ENCODE assay signal across 25 cellular contexts in genomic region chr2:235550378-235550760, GRCh38. TPM values are rescaled to one million over a fixed set of nuclear protein-coding genes. Genes with fewer than 3 reads are reported as not detected.
A peak's percentile ranks its signal among the peaks of the same experiment; 100 is the strongest.
DNase-seq lines count a peak whose midpoint lies in the region; ATAC-seq, FAIRE-seq and TF ChIP-seq lines count a peak whose summit lies in the region.
"Had no signal": no experiment of that assay in that cellular context is flagged by ENCODE, and none has a peak within 500 bp of the region (broad histone marks: within the 10 kb centered on the region; RNA-seq: fewer than 3 reads in every experiment).

No MANE protein-coding gene starts in this region.

- H3K4me2 ChIP-seq in H1 (ENCODE audit: insufficient read depth in 1 of 2, low read depth in 2 of 2, low read length in 2 of 2) (no peak overlapping the region), neuronal stem cell (ENCODE audit: insufficient read depth, low read length, poor library complexity, severe bottlenecking) (no peak overlapping the region)
- H3K4me2 ChIP-seq: A549 had no signal

- no peak overlapping the region for H2BK20ac ChIP-seq in H1 (ENCODE audit: low read length)

- H3K4me3 Mint-ChIP-seq in WTC11 (no peak overlapping the region), progenitor cell of endocrine pancreas (ENCODE audit: low read depth) (no peak overlapping the region)
- H3K4me3 Mint-ChIP-seq: CD14-positive monocyte; CD4-positive, alpha-beta T cell; CD8-positive, alpha-beta memory T cell had no signal

- no peaks in the 10 kb centered on the region for H3K36me3 Mint-ChIP-seq in WTC11
- no peaks in the 10 kb centered on the region for H3K36me3 Mint-ChIP-seq in progenitor cell of endocrine pancreas (ENCODE audit: insufficient read depth)
- H3K36me3 Mint-ChIP-seq: CD14-positive monocyte; CD8-positive, alpha-beta memory T cell had no signal

- no peak for ATAC-seq in WTC11
- no peak for ATAC-seq in GM18858 (IDR thresholded peaks at IDR 0.05; ENCODE audit: unreplicated experiment)
- ATAC-seq: A549 had no signal

- H3K27me3 Mint-ChIP-seq in WTC11 (ENCODE audit: low read depth), result no peaks in the 10 kb centered on the region
- no peaks in the 10 kb centered on the region for H3K27me3 Mint-ChIP-seq in progenitor cell of endocrine pancreas

- no peak overlapping the region for H3K56ac ChIP-seq in H1 (replicated peaks; ENCODE audit: insufficient read length, low read depth, low read length)

- H3K79me1 ChIP-seq in H1 (ENCODE audit: low read depth, low read length) (peaks cover 25% of the 10 kb centered on the region), neuronal stem cell (ENCODE audit: low read depth, low read length) (peaks cover 11% of the 10 kb centered on the region)

- H3K36me3 ChIP-seq in H1 (ENCODE audit: control insufficient read depth in 2 of 4, insufficient read depth in 4 of 4, low read length in 3 of 4), result no peaks in the 10 kb centered on the region
- no peaks in the 10 kb centered on the region for H3K36me3 ChIP-seq in neuronal stem cell (replicated peaks in 1 of 2; ENCODE audit: control insufficient read depth in 2 of 2, insufficient read depth in 2 of 2, low read length in 2 of 2)
- H3K36me3 ChIP-seq in spleen, result no peaks in the 10 kb centered on the region
- H3K36me3 ChIP-seq: BE2C; BLaER1 treated with 17β-estradiol and CSF1 and Interleukin-3, amounts not matched to agents 10 nM and 100 nM had no signal

- intact Hi-C loops in spleen (cut with DNase I; ENCODE audit: low total_unique reads), result no loop called here

- peaks cover 0 to 14% (median 4%) of the 10 kb centered on the region in 4 experiments; a peak in 3 of 7 replicates for H3K4me1 ChIP-seq in H1 (replicated peaks in 1 of 4; ENCODE audit: control insufficient read depth in 3 of 4, insufficient read depth in 4 of 4, low read length in 3 of 4)
- H3K4me1 ChIP-seq in neuronal stem cell (ENCODE audit: control insufficient read depth in 2 of 2, insufficient read depth in 1 of 2, low read depth in 1 of 2, low read length in 2 of 2), result peaks cover 3 to 17% of the 10 kb centered on the region in 2 donors
- H3K4me1 ChIP-seq in spleen, result peaks cover 0 to 28% (median 13%) of the 10 kb centered on the region in 6 donors
- H3K4me1 ChIP-seq: BE2C had no signal

- POLR2A ChIA-PET in WTC11 (lab: Charles Lee) (no interaction called here), H1 (lab: Charles Lee; ENCODE audit: partially characterized antibody) (interaction anchor here (1.9 kb wide), 1 partner anchor 44 kb away, joined by 5 read pairs; no protein-coding TSS in a partner anchor)

- FAIRE-seq in H1 (lab: Jason Lieb, UNC), result no peak
- FAIRE-seq: A549, D721Med, GM12891, GM18507 had no signal

- TF ChIP-seq CTCF in WTC11 (IDR thresholded peaks at IDR 0.05) (no peak), H1 (IDR thresholded peaks at IDR 0.05; ENCODE audit: control extremely low read depth in 1 of 3, insufficient read depth in 1 of 3, low read depth in 1 of 3, low read length in 3 of 3) (no peak), spleen (IDR thresholded peaks at IDR 0.05 in 8 of 11, conservative IDR thresholded peaks at IDR 0.05 in 3 of 11) (no peak), progenitor cell of endocrine pancreas (IDR thresholded peaks at IDR 0.05; ENCODE audit: unreplicated experiment) (no peak)

- no peak overlapping the region for H3K18ac ChIP-seq in H1 (ENCODE audit: extremely low read depth, low read length)
- no peak overlapping the region for H3K18ac ChIP-seq in neuronal stem cell (ENCODE audit: low read length)

- no peak overlapping the region for H3K4ac ChIP-seq in H1 (replicated peaks; ENCODE audit: insufficient read length, low read depth, low read length)
- H3K4ac ChIP-seq in neuronal stem cell (ENCODE audit: low read length), result no peak overlapping the region

- peak overlapping the region; percentile 57; the same call in 1 of the 2 replicates for H4K8ac ChIP-seq in H1 (ENCODE audit: extremely low read depth, insufficient read depth, low read length)
- no peak overlapping the region for H4K8ac ChIP-seq in neuronal stem cell (ENCODE audit: low read depth, low read length)

- no peak for TF ChIP-seq EP300 in H1 (IDR thresholded peaks at IDR 0.05; ENCODE audit: borderline replicate concordance in 1 of 2, low read depth in 2 of 2, low read length in 2 of 2)

- CTCF ChIA-PET in WTC11 (lab: Charles Lee) (interaction anchor here (0.6 to 2.5 kb wide), 5 partner anchors 36 to 48 kb away, joined by 3 to 23 read pairs (median 5); no protein-coding TSS in a partner anchor), H1 (lab: Charles Lee; ENCODE audit: partially characterized antibody) (interaction anchor here (0.6 to 4.0 kb wide), 9 partner anchors 12 to 180 kb away, joined by 3 to 28 read pairs (median 5); no protein-coding TSS in a partner anchor)

- H3K27ac ChIP-seq in H1 (ENCODE audit: low read depth, low read length) (no peak overlapping the region), neuronal stem cell (replicated peaks; ENCODE audit: low read length) (no peak overlapping the region), spleen (no peak overlapping the region)
- H3K27ac ChIP-seq: A549; BLaER1 treated with 17β-estradiol and CSF1 and Interleukin-3, amounts not matched to agents 10 nM and 100 nM had no signal

- peaks cover 0 to 85% of the 10 kb centered on the region in 2 experiments; a peak in 2 of 4 replicates for H3K79me2 ChIP-seq in H1 (ENCODE audit: control insufficient read depth in 1 of 2, insufficient read depth in 2 of 2, low read length in 2 of 2)

- H4K91ac ChIP-seq in H1 (replicated peaks; ENCODE audit: insufficient read length, low read length), result no peak overlapping the region
- no peak overlapping the region for H4K91ac ChIP-seq in neuronal stem cell (ENCODE audit: low read depth, low read length, poor library complexity)

- no peak overlapping the region for H2BK15ac ChIP-seq in H1 (ENCODE audit: low read length)
- H2BK15ac ChIP-seq in neuronal stem cell (ENCODE audit: low read length), result no peak overlapping the region

- H2BK12ac ChIP-seq in H1 (ENCODE audit: low read depth, low read length) (no peak overlapping the region), neuronal stem cell (ENCODE audit: low read length) (no peak overlapping the region)

- H3K27me3 ChIP-seq in H1 (replicated peaks in 1 of 4; ENCODE audit: control insufficient read depth in 3 of 4, extremely low read depth in 1 of 4, insufficient read depth in 3 of 4, low read length in 3 of 4), result no peaks in the 10 kb centered on the region
- H3K27me3 ChIP-seq in neuronal stem cell (ENCODE audit: control insufficient read depth in 3 of 3, insufficient read depth in 3 of 3, low read depth in 1 of 3, low read length in 3 of 3), result no peaks in the 10 kb centered on the region
- peaks cover 0 to 14% (median 0%) of the 10 kb centered on the region in 7 donors for H3K27me3 ChIP-seq in spleen (replicated peaks in 1 of 7)
- H3K27me3 ChIP-seq: BE2C; BLaER1 treated with 17β-estradiol and CSF1 and Interleukin-3, amounts not matched to agents 10 nM and 100 nM had no signal

- no peak overlapping the region for H2BK120ac ChIP-seq in H1 (replicated peaks; ENCODE audit: low read depth, low read length)
- no peak overlapping the region for H2BK120ac ChIP-seq in neuronal stem cell (ENCODE audit: low read depth, low read length)

- H3K23ac ChIP-seq in H1 (ENCODE audit: insufficient read length), result no peak overlapping the region
- no peak overlapping the region for H3K23ac ChIP-seq in neuronal stem cell (ENCODE audit: low read depth, low read length, poor library complexity)

- H2AFZ ChIP-seq in H1 (ENCODE audit: low read length) (no peak overlapping the region), neuronal stem cell (ENCODE audit: low read length) (no peak overlapping the region)

- H4K20me1 ChIP-seq in H1 (replicated peaks in 1 of 2; ENCODE audit: control insufficient read depth in 1 of 2, insufficient read depth in 2 of 2, low read length in 2 of 2), result peaks cover 2 to 38% of the 10 kb centered on the region in 2 experiments

- WGBS in H1 (ENCODE audit: extremely low coverage in 1 of 2, insufficient coverage in 1 of 2, insufficient read length in 1 of 2, insufficient replicate concordance in 2 of 2, low coverage in 1 of 2, low lambda C conversion rate in 2 of 2, missing lambda C conversion rate in 1 of 2), 2 experiments, result 96% methylated on average over 12 of the region's 12 CpGs; no CpG with 5 or more reads in 1 of the 2 experiments
- WGBS in neuronal stem cell (ENCODE audit: extremely low coverage in 2 of 2, insufficient read length in 2 of 2, insufficient replicate concordance in 1 of 2), 2 donors, result no CpG with 5 or more reads among the region's 12 CpGs
- WGBS in spleen, 5 donors, result 88 to 97% (median 92%) methylated on average over 11 to 12 of the region's 12 CpGs

- H3K27ac Mint-ChIP-seq in WTC11, result 0 out of 2 replicates have a peak overlapping the region, but pooled peaks have one; percentile 16
- H3K27ac Mint-ChIP-seq in progenitor cell of endocrine pancreas, result no peak overlapping the region
- H3K27ac Mint-ChIP-seq: CD14-positive monocyte; CD4-positive, alpha-beta T cell had no signal

- H3K9me3 Mint-ChIP-seq in WTC11 (no peaks in the 10 kb centered on the region), progenitor cell of endocrine pancreas (ENCODE audit: low read depth) (no peaks in the 10 kb centered on the region)
- H3K9me3 Mint-ChIP-seq: CD14-positive monocyte; CD4-positive, alpha-beta T cell; CD8-positive, alpha-beta memory T cell had no signal

- H3K4me1 Mint-ChIP-seq in WTC11 (peaks cover 60% of the 10 kb centered on the region), progenitor cell of endocrine pancreas (ENCODE audit: low read depth) (peaks cover 8% of the 10 kb centered on the region)

- H3K9ac ChIP-seq in H1 (replicated peaks in 1 of 4; ENCODE audit: extremely low read depth in 1 of 4, low read depth in 3 of 4, low read length in 3 of 4) (no peak overlapping the region), neuronal stem cell (ENCODE audit: low read depth, low read length, poor library complexity) (no peak overlapping the region)
- H3K9ac ChIP-seq: BLaER1 treated with 17β-estradiol and CSF1 and Interleukin-3, amounts not matched to agents 10 nM and 100 nM had no signal

- no peaks in the 10 kb centered on the region for H3K23me2 ChIP-seq in H1 (ENCODE audit: low read depth, low read length)

- no peak overlapping the region for H3K14ac ChIP-seq in H1 (ENCODE audit: insufficient read length)
- no peak overlapping the region for H3K14ac ChIP-seq in neuronal stem cell (ENCODE audit: low read length)

- H2BK5ac ChIP-seq in H1 (ENCODE audit: low read depth, low read length), result peak overlapping the region; percentile 32; the same call in 1 of the 2 replicates
- peak overlapping the region; percentile 42 for H2BK5ac ChIP-seq in neuronal stem cell (ENCODE audit: low read length)

- TF ChIP-seq POLR2A in H1 (IDR thresholded peaks at IDR 0.05; ENCODE audit: control extremely low read depth in 1 of 2, low read depth in 2 of 2, low read length in 2 of 2) (no peak), spleen (IDR thresholded peaks at IDR 0.05) (no peak)

- no peak for TF ChIP-seq RAD21 in H1 (IDR thresholded peaks at IDR 0.05 in 1 of 2, conservative IDR thresholded peaks at IDR 0.05 in 1 of 2; ENCODE audit: low read depth in 2 of 2, low read length in 2 of 2)

- H3K4me3 ChIP-seq in H1 (ENCODE audit: extremely low read depth in 1 of 4, insufficient read depth in 2 of 4, low read depth in 3 of 4, low read length in 4 of 4) (no peak overlapping the region), neuronal stem cell (ENCODE audit: low read length in 2 of 2) (no peak overlapping the region), spleen (no peak overlapping the region)
- H3K4me3 ChIP-seq: A549; BLaER1 treated with 17β-estradiol and CSF1 and Interleukin-3, amounts not matched to agents 10 nM and 100 nM had no signal

- H2AK5ac ChIP-seq in H1 (ENCODE audit: low read depth, low read length), result no peak overlapping the region
- H2AK5ac ChIP-seq in neuronal stem cell (ENCODE audit: low read depth, low read length), result no peak overlapping the region

- H3K9me3 ChIP-seq in H1 (ENCODE audit: insufficient read depth in 2 of 2, low read depth in 1 of 2, low read length in 1 of 2) (no peaks in the 10 kb centered on the region), neuronal stem cell (replicated peaks in 1 of 2; ENCODE audit: control insufficient read depth in 2 of 2, insufficient read depth in 1 of 2, low read depth in 1 of 2, low read length in 2 of 2) (no peaks in the 10 kb centered on the region), spleen (no peaks in the 10 kb centered on the region)
- H3K9me3 ChIP-seq: A549; BE2C; BLaER1 treated with 17β-estradiol and CSF1 and Interleukin-3, amounts not matched to agents 10 nM and 100 nM had no signal

- no peak for DNase-seq in WTC11 (ENCODE audit: low spot score)
- no peak for DNase-seq in H1 (ENCODE audit: low read depth in 1 of 2, low spot score in 2 of 2)
- no peak for DNase-seq in neuronal stem cell (ENCODE audit: low spot score)
- peak; percentile 41 for DNase-seq in spleen
- no peak for DNase-seq in DMS79 (lab: John Stamatoyannopoulos, UW)
- DNase-seq in progenitor cell of endocrine pancreas (ENCODE audit: low spot score, unreplicated experiment), result no peak
- DNase-seq: 8988T; ACHN; AML-193; BE2C; CD4-positive, alpha-beta T cell; CD8-positive, alpha-beta memory T cell; DMS 273 treated with DMSO at 0.1 percent for 48 hours; DMS79 treated with DMSO at 0.1 percent for 48 hours; GF-D8; GOT3; H7; HCEC 1CT had no signal

- no peak overlapping the region for H4K5ac ChIP-seq in H1 (ENCODE audit: insufficient read length, low read depth, low read length)

RNA-seq across cellular contexts. Expression of gene AGAP1, which starts 56.5 kb away (rescaled TPM):
- total RNA-seq in WTC11 (2021) (46.2 to 49.3 TPM (median 49.1 TPM) in 3 replicates), spleen (10 to 100 TPM in 5 of 7 donors, 1 to 10 TPM in 2; 8.4 to 26.6 (median 16.7) TPM), progenitor cell of endocrine pancreas (43.3 and 47.2 TPM in 2 replicates)
- total RNA-seq in H1 (2021; fragmentation: NEBNext Ultra II Directional; extraction: Animal tissue kit (Norgen Biotek cat#: 25700)), result 39.4 and 40.5 TPM in 2 replicates
- polyA plus RNA-seq in H1 (2011; rRNA removed) (18.1 and 19.4 TPM in 2 replicates), spleen (1 to 10 TPM; 1.1 to 2.8 (median 1.3) TPM)
- 16.7 TPM for polyA plus RNA-seq in H1 (2011; cell fraction: cytosol; rRNA removed)
- 35.0 TPM for polyA plus RNA-seq in H1 (2011; cell fraction: nucleus; rRNA removed)
- 14.0 to 20.9 TPM (median 18.1 TPM) in 4 replicates for polyA plus RNA-seq in H1 (2012, experiment 1 of 2)
- 7.8 TPM for polyA plus RNA-seq in H1 (2012, experiment 2 of 2)
- polyA plus RNA-seq in H1 (2013, experiment 1 of 2), result 15.0 TPM
- polyA plus RNA-seq in H1 (2013, experiment 2 of 2), result 14.7 TPM
- 84.6 and 95.9 TPM in 2 replicates for polyA minus RNA-seq in H1 (2011; rRNA and poly(A)+ RNA removed)
- polyA minus RNA-seq in H1 (2011; cell fraction: cytosol; rRNA and poly(A)+ RNA removed), result 24.8 TPM
- 90.8 TPM for polyA minus RNA-seq in H1 (2011; cell fraction: nucleus; rRNA and poly(A)+ RNA removed)
- polyA plus RNA-seq in neuronal stem cell (2013, experiment 1 of 2), result 18.3 TPM
- 17.8 TPM for polyA plus RNA-seq in neuronal stem cell (2013, experiment 2 of 2)
- polyA plus RNA-seq: CD14-positive monocyte had no signal
